1 cellular context compared by ENCODE assay signal in genomic region chr11:694563-695331, GRCh38.
A peak's percentile ranks its signal among the peaks of the same experiment; 100 is the strongest.
TF ChIP-seq lines count a peak whose summit lies in the region.

A gene with protein sequence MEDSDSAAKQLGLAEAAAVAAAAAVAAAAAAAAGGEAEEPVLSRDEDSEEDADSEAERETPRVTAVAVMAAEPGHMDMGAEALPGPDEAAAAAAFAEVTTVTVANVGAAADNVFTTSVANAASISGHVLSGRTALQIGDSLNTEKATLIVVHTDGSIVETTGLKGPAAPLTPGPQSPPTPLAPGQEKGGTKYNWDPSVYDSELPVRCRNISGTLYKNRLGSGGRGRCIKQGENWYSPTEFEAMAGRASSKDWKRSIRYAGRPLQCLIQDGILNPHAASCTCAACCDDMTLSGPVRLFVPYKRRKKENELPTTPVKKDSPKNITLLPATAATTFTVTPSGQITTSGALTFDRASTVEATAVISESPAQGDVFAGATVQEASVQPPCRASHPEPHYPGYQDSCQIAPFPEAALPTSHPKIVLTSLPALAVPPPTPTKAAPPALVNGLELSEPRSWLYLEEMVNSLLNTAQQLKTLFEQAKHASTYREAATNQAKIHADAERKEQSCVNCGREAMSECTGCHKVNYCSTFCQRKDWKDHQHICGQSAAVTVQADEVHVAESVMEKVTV (minus strand): TSS chr11:695222. CDS start chr11:695047, 175 bp downstream.

TF ChIP-seq in WTC11, 78 proteins besides CTCF, POLR2A, EP300 and RAD21 (continued from another document and continues in another):
- TF ChIP-seq, protein P1, sequence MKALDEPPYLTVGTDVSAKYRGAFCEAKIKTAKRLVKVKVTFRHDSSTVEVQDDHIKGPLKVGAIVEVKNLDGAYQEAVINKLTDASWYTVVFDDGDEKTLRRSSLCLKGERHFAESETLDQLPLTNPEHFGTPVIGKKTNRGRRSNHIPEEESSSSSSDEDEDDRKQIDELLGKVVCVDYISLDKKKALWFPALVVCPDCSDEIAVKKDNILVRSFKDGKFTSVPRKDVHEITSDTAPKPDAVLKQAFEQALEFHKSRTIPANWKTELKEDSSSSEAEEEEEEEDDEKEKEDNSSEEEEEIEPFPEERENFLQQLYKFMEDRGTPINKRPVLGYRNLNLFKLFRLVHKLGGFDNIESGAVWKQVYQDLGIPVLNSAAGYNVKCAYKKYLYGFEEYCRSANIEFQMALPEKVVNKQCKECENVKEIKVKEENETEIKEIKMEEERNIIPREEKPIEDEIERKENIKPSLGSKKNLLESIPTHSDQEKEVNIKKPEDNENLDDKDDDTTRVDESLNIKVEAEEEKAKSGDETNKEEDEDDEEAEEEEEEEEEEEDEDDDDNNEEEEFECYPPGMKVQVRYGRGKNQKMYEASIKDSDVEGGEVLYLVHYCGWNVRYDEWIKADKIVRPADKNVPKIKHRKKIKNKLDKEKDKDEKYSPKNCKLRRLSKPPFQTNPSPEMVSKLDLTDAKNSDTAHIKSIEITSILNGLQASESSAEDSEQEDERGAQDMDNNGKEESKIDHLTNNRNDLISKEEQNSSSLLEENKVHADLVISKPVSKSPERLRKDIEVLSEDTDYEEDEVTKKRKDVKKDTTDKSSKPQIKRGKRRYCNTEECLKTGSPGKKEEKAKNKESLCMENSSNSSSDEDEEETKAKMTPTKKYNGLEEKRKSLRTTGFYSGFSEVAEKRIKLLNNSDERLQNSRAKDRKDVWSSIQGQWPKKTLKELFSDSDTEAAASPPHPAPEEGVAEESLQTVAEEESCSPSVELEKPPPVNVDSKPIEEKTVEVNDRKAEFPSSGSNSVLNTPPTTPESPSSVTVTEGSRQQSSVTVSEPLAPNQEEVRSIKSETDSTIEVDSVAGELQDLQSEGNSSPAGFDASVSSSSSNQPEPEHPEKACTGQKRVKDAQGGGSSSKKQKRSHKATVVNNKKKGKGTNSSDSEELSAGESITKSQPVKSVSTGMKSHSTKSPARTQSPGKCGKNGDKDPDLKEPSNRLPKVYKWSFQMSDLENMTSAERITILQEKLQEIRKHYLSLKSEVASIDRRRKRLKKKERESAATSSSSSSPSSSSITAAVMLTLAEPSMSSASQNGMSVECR (CRISPR knock-in tag; IDR thresholded peaks at IDR 0.05; ENCODE audit: borderline replicate concordance): peak; percentile 88; the same call in 1 of the 2 replicates
- TF ChIP-seq, protein P2, sequence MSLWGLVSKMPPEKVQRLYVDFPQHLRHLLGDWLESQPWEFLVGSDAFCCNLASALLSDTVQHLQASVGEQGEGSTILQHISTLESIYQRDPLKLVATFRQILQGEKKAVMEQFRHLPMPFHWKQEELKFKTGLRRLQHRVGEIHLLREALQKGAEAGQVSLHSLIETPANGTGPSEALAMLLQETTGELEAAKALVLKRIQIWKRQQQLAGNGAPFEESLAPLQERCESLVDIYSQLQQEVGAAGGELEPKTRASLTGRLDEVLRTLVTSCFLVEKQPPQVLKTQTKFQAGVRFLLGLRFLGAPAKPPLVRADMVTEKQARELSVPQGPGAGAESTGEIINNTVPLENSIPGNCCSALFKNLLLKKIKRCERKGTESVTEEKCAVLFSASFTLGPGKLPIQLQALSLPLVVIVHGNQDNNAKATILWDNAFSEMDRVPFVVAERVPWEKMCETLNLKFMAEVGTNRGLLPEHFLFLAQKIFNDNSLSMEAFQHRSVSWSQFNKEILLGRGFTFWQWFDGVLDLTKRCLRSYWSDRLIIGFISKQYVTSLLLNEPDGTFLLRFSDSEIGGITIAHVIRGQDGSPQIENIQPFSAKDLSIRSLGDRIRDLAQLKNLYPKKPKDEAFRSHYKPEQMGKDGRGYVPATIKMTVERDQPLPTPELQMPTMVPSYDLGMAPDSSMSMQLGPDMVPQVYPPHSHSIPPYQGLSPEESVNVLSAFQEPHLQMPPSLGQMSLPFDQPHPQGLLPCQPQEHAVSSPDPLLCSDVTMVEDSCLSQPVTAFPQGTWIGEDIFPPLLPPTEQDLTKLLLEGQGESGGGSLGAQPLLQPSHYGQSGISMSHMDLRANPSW (CRISPR knock-in tag; conservative IDR thresholded peaks at IDR 0.05; ENCODE audit: low read depth): no peak
- TF ChIP-seq, protein P3, sequence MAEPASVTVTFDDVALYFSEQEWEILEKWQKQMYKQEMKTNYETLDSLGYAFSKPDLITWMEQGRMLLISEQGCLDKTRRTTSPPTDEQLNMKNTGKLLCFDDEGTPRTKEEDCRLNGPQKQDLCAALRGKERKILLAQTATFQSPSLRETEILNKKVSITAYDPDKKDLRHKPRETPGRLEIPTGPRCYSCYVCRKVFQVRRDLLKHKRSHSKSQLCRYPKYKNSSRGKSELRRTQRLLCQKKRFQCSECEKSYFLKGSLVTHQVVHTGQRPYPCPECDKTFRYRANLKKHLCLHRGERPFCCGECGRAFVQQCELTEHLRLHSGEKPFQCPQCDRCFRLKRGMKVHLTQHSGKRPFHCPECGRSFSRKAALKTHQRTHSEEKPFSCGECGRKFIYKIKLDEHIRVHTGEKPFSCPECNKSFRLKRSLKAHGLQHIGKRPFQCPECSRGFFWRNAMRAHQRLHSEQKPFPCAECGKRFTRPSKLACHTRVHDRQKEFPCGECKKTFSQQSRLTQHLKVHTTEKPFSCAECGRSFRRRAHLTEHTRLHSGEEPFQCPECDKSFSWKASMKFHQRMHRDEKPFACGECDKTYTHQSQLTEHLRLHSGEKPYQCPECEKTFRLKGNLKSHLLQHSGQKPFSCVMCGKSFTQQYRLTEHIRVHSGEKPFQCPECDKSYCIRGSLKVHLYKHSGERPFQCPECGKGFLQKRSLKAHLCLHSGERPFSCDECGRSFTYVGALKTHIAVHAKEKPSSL (CRISPR knock-in tag; conservative IDR thresholded peaks at IDR 0.05): no peak
- TF ChIP-seq ETV6 (CRISPR knock-in tag; IDR thresholded peaks at IDR 0.05) (peak; percentile 87), GRHL2 (CRISPR knock-in tag; IDR thresholded peaks at IDR 0.05; ENCODE audit: insufficient replicate concordance, severe bottlenecking) (no peak), TCF7 (CRISPR knock-in tag; IDR thresholded peaks at IDR 0.05; ENCODE audit: low read depth) (peak; percentile 96), FOXP1 (CRISPR knock-in tag; IDR thresholded peaks at IDR 0.05; ENCODE audit: borderline replicate concordance) (peak; percentile 98), NFE2L1 (CRISPR knock-in tag; IDR thresholded peaks at IDR 0.05) (peak; percentile 93), TP53 (CRISPR knock-in tag; IDR thresholded peaks at IDR 0.05) (peak; percentile 99), ZNF232 (CRISPR knock-in tag; IDR thresholded peaks at IDR 0.05) (peak; percentile 93), FOXK1 (CRISPR knock-in tag; IDR thresholded peaks at IDR 0.05) (peak; percentile 80; the same call in 1 of the 2 replicates), GTF2I (CRISPR knock-in tag; conservative IDR thresholded peaks at IDR 0.05) (no peak), RORB (CRISPR knock-in tag; IDR thresholded peaks at IDR 0.05) (no peak), E2F1 (CRISPR knock-in tag; IDR thresholded peaks at IDR 0.05) (peak; percentile 88; the same call in 1 of the 2 replicates), USF1 (CRISPR knock-in tag; IDR thresholded peaks at IDR 0.05) (peak; percentile 91), ATF6 (CRISPR knock-in tag; IDR thresholded peaks at IDR 0.05) (0 out of 2 replicates have a peak, but pooled peaks have one; percentile 26), MXD4 (CRISPR knock-in tag; IDR thresholded peaks at IDR 0.05; ENCODE audit: borderline replicate concordance) (no peak), EMX1 (CRISPR knock-in tag; IDR thresholded peaks at IDR 0.05) (no peak), E2F5 (CRISPR knock-in tag; IDR thresholded peaks at IDR 0.05) (peak; percentile 83), ZNF121 (CRISPR knock-in tag; IDR thresholded peaks at IDR 0.05) (peak; percentile 58; the same call in 1 of the 2 replicates), OVOL2 (CRISPR knock-in tag; IDR thresholded peaks at IDR 0.05; ENCODE audit: borderline replicate concordance) (no peak), CREM (CRISPR knock-in tag; IDR thresholded peaks at IDR 0.05) (peak; percentile 76; the same call in 1 of the 2 replicates), ZNF532 (CRISPR knock-in tag; IDR thresholded peaks at IDR 0.05; ENCODE audit: borderline replicate concordance) (no peak), HMGA2 (CRISPR knock-in tag; IDR thresholded peaks at IDR 0.05) (no peak), ZNF263 (CRISPR knock-in tag; IDR thresholded peaks at IDR 0.05; ENCODE audit: low read depth) (peak; percentile 83)
- TF ChIP-seq, protein P4, sequence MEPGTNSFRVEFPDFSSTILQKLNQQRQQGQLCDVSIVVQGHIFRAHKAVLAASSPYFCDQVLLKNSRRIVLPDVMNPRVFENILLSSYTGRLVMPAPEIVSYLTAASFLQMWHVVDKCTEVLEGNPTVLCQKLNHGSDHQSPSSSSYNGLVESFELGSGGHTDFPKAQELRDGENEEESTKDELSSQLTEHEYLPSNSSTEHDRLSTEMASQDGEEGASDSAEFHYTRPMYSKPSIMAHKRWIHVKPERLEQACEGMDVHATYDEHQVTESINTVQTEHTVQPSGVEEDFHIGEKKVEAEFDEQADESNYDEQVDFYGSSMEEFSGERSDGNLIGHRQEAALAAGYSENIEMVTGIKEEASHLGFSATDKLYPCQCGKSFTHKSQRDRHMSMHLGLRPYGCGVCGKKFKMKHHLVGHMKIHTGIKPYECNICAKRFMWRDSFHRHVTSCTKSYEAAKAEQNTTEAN (CRISPR knock-in tag; IDR thresholded peaks at IDR 0.05): peak; percentile 95
- TF ChIP-seq, protein P5, sequence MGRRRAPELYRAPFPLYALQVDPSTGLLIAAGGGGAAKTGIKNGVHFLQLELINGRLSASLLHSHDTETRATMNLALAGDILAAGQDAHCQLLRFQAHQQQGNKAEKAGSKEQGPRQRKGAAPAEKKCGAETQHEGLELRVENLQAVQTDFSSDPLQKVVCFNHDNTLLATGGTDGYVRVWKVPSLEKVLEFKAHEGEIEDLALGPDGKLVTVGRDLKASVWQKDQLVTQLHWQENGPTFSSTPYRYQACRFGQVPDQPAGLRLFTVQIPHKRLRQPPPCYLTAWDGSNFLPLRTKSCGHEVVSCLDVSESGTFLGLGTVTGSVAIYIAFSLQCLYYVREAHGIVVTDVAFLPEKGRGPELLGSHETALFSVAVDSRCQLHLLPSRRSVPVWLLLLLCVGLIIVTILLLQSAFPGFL (CRISPR knock-in tag; IDR thresholded peaks at IDR 0.05; ENCODE audit: borderline replicate concordance): no peak
- TF ChIP-seq, protein P6, sequence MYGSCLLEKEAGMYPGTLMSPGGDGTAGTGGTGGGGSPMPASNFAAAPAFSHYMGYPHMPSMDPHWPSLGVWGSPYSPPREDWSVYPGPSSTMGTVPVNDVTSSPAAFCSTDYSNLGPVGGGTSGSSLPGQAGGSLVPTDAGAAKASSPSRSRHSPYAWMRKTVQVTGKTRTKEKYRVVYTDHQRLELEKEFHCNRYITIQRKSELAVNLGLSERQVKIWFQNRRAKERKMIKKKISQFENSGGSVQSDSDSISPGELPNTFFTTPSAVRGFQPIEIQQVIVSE (CRISPR knock-in tag; IDR thresholded peaks at IDR 0.05; ENCODE audit: borderline replicate concordance): no peak
